In genomic region chr9:134342746-134343115, GRCh38 we compare ENCODE assay signal across 22 cellular contexts. TPM values are rescaled to one million over a fixed set of nuclear protein-coding genes. Genes with fewer than 3 reads are reported as not detected.
DNase-seq lines count a peak whose midpoint lies in the region; ATAC-seq, FAIRE-seq and TF ChIP-seq lines count a peak whose summit lies in the region.
"Had no signal": no experiment of that assay in that cellular context is flagged by ENCODE, and none has a peak within 500 bp of the region (broad histone marks: within the 10 kb centered on the region; RNA-seq: fewer than 3 reads in every experiment).

No MANE protein-coding gene starts in this region.

- H4K5ac ChIP-seq in H9 (ENCODE audit: insufficient read length, low read depth, low read length) = no peak overlapping the region

- H2BK15ac ChIP-seq in H9 (ENCODE audit: low read depth, low read length) = no peak overlapping the region

- no peak overlapping the region for H3K23ac ChIP-seq in H9 (ENCODE audit: insufficient read length, low read depth, low read length)

- H3K36me3 Mint-ChIP-seq in H9 (ENCODE audit: insufficient read depth in 1 of 3, low read depth in 3 of 3) = no peaks in the 10 kb centered on the region
- H3K36me3 Mint-ChIP-seq in dendritic cell treated with granulocyte-macrophage colony-stimulating factor and Interleukin-4, amounts not matched to agents 40 ng/mL and 50 ng/mL, for 4 days (ENCODE audit: low read depth) = peaks cover 21% of the 10 kb centered on the region
- H3K36me3 Mint-ChIP-seq: activated naive CD4-positive, alpha-beta T cell treated with anti-CD3 and anti-CD28 coated beads, Interleukin-2, amount 10 ng/mL, durations not matched to agents 7 days and 5 days had no signal

- H3K79me2 ChIP-seq in H9 (ENCODE audit: insufficient read depth, low read length) = peaks cover 10% of the 10 kb centered on the region; the same call in 1 of the 2 replicates

- H3K9ac ChIP-seq in H9 (ENCODE audit: extremely low read depth, insufficient read length, low read length) = no peak overlapping the region

- H3K4me1 Mint-ChIP-seq in H9 = peaks cover 11 to 24% of the 10 kb centered on the region in 2 experiments
- H3K4me1 Mint-ChIP-seq in dendritic cell treated with granulocyte-macrophage colony-stimulating factor and Interleukin-4, amounts not matched to agents 40 ng/mL and 50 ng/mL, for 4 days (ENCODE audit: low read depth) = no peaks in the 10 kb centered on the region

- in situ Hi-C loops in gastrocnemius medialis (cut with MboI; ENCODE audit: low sequenced_read_pairs in 4 of 4) = loop anchor here in 1 of 4 donors (25.0 kb wide), 1 partner anchor 95 kb away; no protein-coding TSS in a partner anchor

- ATAC-seq in gastrocnemius medialis = no peak
- no peak for ATAC-seq in pancreas
- no peak for ATAC-seq in stimulated activated naive CD8-positive, alpha-beta T cell treated with anti-CD3 and anti-CD28 coated beads, Interleukin-15, Interleukin-2, amounts not matched to agents 100 U/mL and 50 U/mL, for 24 hours

- TF ChIP-seq POLR2A in gastrocnemius medialis (IDR thresholded peaks at IDR 0.05) = no peak

- no peak overlapping the region; the same call in 1 of the 2 replicates for H3K14ac ChIP-seq in H9 (ENCODE audit: insufficient read depth, low read length)

- POLR2A ChIA-PET in A673 (lab: Charles Lee; ENCODE audit: low non-redundant PET) = no interaction called here

- H3K4me3 ChIP-seq in A673 (ENCODE audit: low read depth, low read length, poor library complexity, severe bottlenecking) (no peak overlapping the region), gastrocnemius medialis (no peak overlapping the region), pancreas (no peak overlapping the region)
- H3K4me3 ChIP-seq: lung had no signal

- peak overlapping the region; percentile 37 for H3K27ac ChIP-seq in A673 (ENCODE audit: low read depth, low read length, poor library complexity, severe bottlenecking)
- no peak overlapping the region for H3K27ac ChIP-seq in H9 (ENCODE audit: insufficient read length, low read depth, low read length)
- H3K27ac ChIP-seq in gastrocnemius medialis = peak overlapping the region; percentile 67 to 96 (median 90)
- H3K27ac ChIP-seq in pancreas = no peak overlapping the region

- H3K36me3 ChIP-seq in A673 (ENCODE audit: insufficient read depth, low read length, poor library complexity, severe bottlenecking) (no peaks in the 10 kb centered on the region), gastrocnemius medialis (no peaks in the 10 kb centered on the region), pancreas (no peaks in the 10 kb centered on the region)

- no peak overlapping the region for H3T11ph ChIP-seq in H9 (ENCODE audit: low read length)

- peaks cover 2% of the 10 kb centered on the region for H3K79me1 ChIP-seq in H9 (ENCODE audit: insufficient read depth, low read depth, low read length, poor library complexity, severe bottlenecking)

- H2BK12ac ChIP-seq in H9 (ENCODE audit: insufficient read length, low read depth, low read length) = no peak overlapping the region

- no peak for TF ChIP-seq CTCF in A673 (conservative IDR thresholded peaks at IDR 0.05; ENCODE audit: low read depth, low read length)
- no peak for TF ChIP-seq CTCF in H9 (conservative IDR thresholded peaks at IDR 0.05)
- TF ChIP-seq CTCF in gastrocnemius medialis (IDR thresholded peaks at IDR 0.05 in 4 of 5, conservative IDR thresholded peaks at IDR 0.05 in 1 of 5) = no peak
- TF ChIP-seq CTCF in pancreas (IDR thresholded peaks at IDR 0.05) = no peak

- H3K9me3 Mint-ChIP-seq in H9 = no peaks in the 10 kb centered on the region
- no peaks in the 10 kb centered on the region for H3K9me3 Mint-ChIP-seq in dendritic cell treated with granulocyte-macrophage colony-stimulating factor and Interleukin-4, amounts not matched to agents 40 ng/mL and 50 ng/mL, for 4 days
- H3K9me3 Mint-ChIP-seq: activated naive CD4-positive, alpha-beta T cell treated with anti-CD3 and anti-CD28 coated beads, Interleukin-2, amount 10 ng/mL, durations not matched to agents 7 days and 5 days; CD4-positive, alpha-beta T cell; central memory CD8-positive, alpha-beta T cell had no signal

- no peak overlapping the region for H2AFZ ChIP-seq in H9 (ENCODE audit: low read length)

- H3K27me3 ChIP-seq in A673 (replicated peaks; ENCODE audit: insufficient read depth, low read depth, low read length, poor library complexity) = no peaks in the 10 kb centered on the region
- H3K27me3 ChIP-seq in H9 (ENCODE audit: insufficient read depth, low read length) = no peaks in the 10 kb centered on the region
- no peaks in the 10 kb centered on the region for H3K27me3 ChIP-seq in gastrocnemius medialis
- H3K27me3 ChIP-seq in pancreas = no peaks in the 10 kb centered on the region

- H3K27ac Mint-ChIP-seq in H9 = peak overlapping the region; percentile 85 to 96 (median 91); a peak in 4 of 7 replicates
- no peak overlapping the region for H3K27ac Mint-ChIP-seq in dendritic cell treated with granulocyte-macrophage colony-stimulating factor and Interleukin-4, amounts not matched to agents 40 ng/mL and 50 ng/mL, for 4 days
- H3K27ac Mint-ChIP-seq: CD4-positive, alpha-beta T cell had no signal

- no peaks in the 10 kb centered on the region for H4K20me1 ChIP-seq in H9 (ENCODE audit: control insufficient read depth, insufficient read depth, insufficient read length)

- no peak overlapping the region for H4K91ac ChIP-seq in H9 (ENCODE audit: insufficient read length, low read depth, low read length)

- CTCF ChIA-PET in A673 (lab: Charles Lee) = no interaction called here

- H4K8ac ChIP-seq in H9 (replicated peaks; ENCODE audit: insufficient read length, low read depth, low read length) = no peak overlapping the region

- H3K56ac ChIP-seq in H9 (ENCODE audit: insufficient read length, low read depth, low read length) = no peak overlapping the region

- BruUV-seq in A673 (replicated peaks; lab: Mats Ljungman, UMichigan) = no TSS peak

- peaks cover 36% of the 10 kb centered on the region for H3K4me1 ChIP-seq in A673 (ENCODE audit: insufficient read depth, low read length, poor library complexity, severe bottlenecking)
- H3K4me1 ChIP-seq in H9 (ENCODE audit: insufficient read depth, low read length) = no peaks in the 10 kb centered on the region
- peaks cover 100% of the 10 kb centered on the region in 2 donors for H3K4me1 ChIP-seq in gastrocnemius medialis
- peaks cover 23 to 40% (median 35%) of the 10 kb centered on the region in 3 donors for H3K4me1 ChIP-seq in pancreas

- no peaks in the 10 kb centered on the region for H3K23me2 ChIP-seq in H9 (ENCODE audit: insufficient read length, low read depth, low read length, poor library complexity, severe bottlenecking)

- intact Hi-C loops in A673 (cut with micrococcal nuclease; ENCODE audit: unreplicated experiment) (no loop called here), gastrocnemius medialis (cut with DNase I; ENCODE audit: low total_unique reads) (no loop called here), pancreas (cut with DNase I) (no loop called here)
- intact Hi-C loops in dendritic cell treated with granulocyte-macrophage colony-stimulating factor and Interleukin-4, amounts not matched to agents 40 ng/mL and 50 ng/mL, for 4 days (cut with micrococcal nuclease) = loop anchor here (5.0 to 10.0 kb wide), 2 partner anchors 62 to 170 kb away; no protein-coding TSS in a partner anchor

- DNase-seq in A673 (ENCODE audit: low spot score) (no peak), H9 (no peak), gastrocnemius medialis (no peak), pancreas (no peak), germinal center (ENCODE audit: low spot score) (no peak)
- DNase-seq in stimulated activated CD4-positive, alpha-beta T cell treated with anti-CD3 and anti-CD28 coated beads, Interleukin-2, amount 100 ng/mL, for 48 hours = no peak
- no peak for DNase-seq in stimulated activated naive CD8-positive, alpha-beta T cell treated with anti-CD3 and anti-CD28 coated beads, Interleukin-15, Interleukin-2, amounts not matched to agents 100 U/mL and 50 U/mL, for 24 hours
- DNase-seq: activated CD4-positive, alpha-beta T cell treated with anti-CD3 and anti-CD28 coated beads for 4 hours; activated naive CD4-positive, alpha-beta T cell treated with anti-CD3 and anti-CD28 coated beads, Interleukin-2, amount 10 ng/mL, durations not matched to agents 7 days and 5 days; activated T-cell treated with anti-CD3 and anti-CD28 coated beads, Interleukin-2, amount 50 U/mL, for 48 hours; CD4-positive, alpha-beta T cell; DMS153; foreskin fibroblast; Karpas-422; kidney; NCI-H187; NCI-H2227 treated with DMSO at 0.1 percent for 48 hours; stimulated activated CD4-positive, alpha-beta T cell treated with anti-CD3 and anti-CD28 coated beads, Interleukin-4, amount 100 ng/mL, for 4 hours had no signal

- H3K4ac ChIP-seq in H9 (ENCODE audit: low read depth, low read length) = no peak overlapping the region

- H3K4me2 ChIP-seq in H9 (ENCODE audit: insufficient read depth, insufficient read length, low read length) = no peak overlapping the region

- FAIRE-seq in pancreas (lab: Jason Lieb, UNC) = no peak
- FAIRE-seq: HTR-8/SVneo, kidney had no signal

- H2AK5ac ChIP-seq in H9 (ENCODE audit: insufficient read length, low read length) = no peak overlapping the region

- no peak overlapping the region for H3K18ac ChIP-seq in H9 (ENCODE audit: insufficient read length, low read depth, low read length)

- WGBS in H9 (ENCODE audit: extremely low coverage, insufficient read length, low lambda C conversion rate) = no CpG with 5 or more reads among the region's 7 CpGs
- WGBS in pancreas, 2 donors = 56 to 68% methylated on average over 7 of the region's 7 CpGs

- H3K9me3 ChIP-seq in A673 (ENCODE audit: low read depth, low read length, poor library complexity, severe bottlenecking) (no peaks in the 10 kb centered on the region), H9 (ENCODE audit: control insufficient read depth, low read depth, low read length) (no peaks in the 10 kb centered on the region), gastrocnemius medialis (no peaks in the 10 kb centered on the region), pancreas (no peaks in the 10 kb centered on the region)

- no peak overlapping the region for H2BK20ac ChIP-seq in H9 (ENCODE audit: low read depth, low read length, poor library complexity, severe bottlenecking)

- no peak overlapping the region for H2BK120ac ChIP-seq in H9 (ENCODE audit: low read depth, low read length, poor library complexity, severe bottlenecking)

- no peak overlapping the region for H2BK5ac ChIP-seq in H9 (ENCODE audit: insufficient read length, low read length)

- H3K4me3 Mint-ChIP-seq in H9 = no peak overlapping the region
- H3K4me3 Mint-ChIP-seq in dendritic cell treated with granulocyte-macrophage colony-stimulating factor and Interleukin-4, amounts not matched to agents 40 ng/mL and 50 ng/mL, for 4 days = peak overlapping the region; percentile 41
- H3K4me3 Mint-ChIP-seq: activated naive CD4-positive, alpha-beta T cell treated with anti-CD3 and anti-CD28 coated beads, Interleukin-2, amount 10 ng/mL, durations not matched to agents 7 days and 5 days; CD4-positive, alpha-beta T cell; central memory CD8-positive, alpha-beta T cell had no signal

- no peaks in the 10 kb centered on the region for H3K27me3 Mint-ChIP-seq in H9 (ENCODE audit: low read depth)
- no peaks in the 10 kb centered on the region for H3K27me3 Mint-ChIP-seq in dendritic cell treated with granulocyte-macrophage colony-stimulating factor and Interleukin-4, amounts not matched to agents 40 ng/mL and 50 ng/mL, for 4 days
- H3K27me3 Mint-ChIP-seq: CD4-positive, alpha-beta T cell; central memory CD8-positive, alpha-beta T cell had no signal

RNA-seq across cellular contexts. Expression of gene RXRA, which starts 16.5 kb away (rescaled TPM):
- total RNA-seq in A673 (2021) (50.7 and 54.1 TPM in 2 replicates), H9 (2021) (29.9 and 30.1 TPM in 2 replicates), gastrocnemius medialis (100 to 1,000 TPM in 3 of 4 donors, 10 to 100 TPM in 1; 70.8 to 224 (median 160) TPM), pancreas (10 to 100 TPM; 20.2 to 34.1 (median 22.9) TPM)
- polyA plus RNA-seq in pancreas = 10 to 100 TPM; 22.4 to 35.1 TPM

Comparison
In these comparisons a context has a peak if more than half of its experiments do, and no peak if none do; other contexts are left out.
1. H3K27ac ChIP-seq: peak in A673 (single experiment) and gastrocnemius medialis (4 of 4); none in H9 (single experiment) and pancreas (0 of 4).